In genomic region chr11:27557223-27557622, GRCh38 we compare ENCODE assay signal across 21 cellular contexts.
"Had no signal": no experiment of that assay in that cellular context is flagged by ENCODE, and none has a peak within 500 bp of the region (broad histone marks: within the 10 kb centered on the region; RNA-seq: fewer than 3 reads in every experiment).

No MANE protein-coding gene starts in this region.

- H3K27me3 ChIP-seq: adrenal gland, body of pancreas, stomach, testis had no signal

- H3K4me1 Mint-ChIP-seq: activated naive CD4-positive, alpha-beta T cell treated with anti-CD3 and anti-CD28 coated beads, Interleukin-2, amount 50 U/mL, for 24 hours; immature natural killer cell; memory B cell; naive B cell; neural crest cell; stimulated activated effector memory CD8-positive, alpha-beta T cell treated with anti-CD3 and anti-CD28 coated beads, Interleukin-12 subunit alpha, Interleukin-12 subunit beta, amount 100 ng/mL, for 72 hours had no signal

- ATAC-seq: activated T-cell treated with anti-CD3 and anti-CD28 coated beads, Interleukin-2, amount 50 U/mL, for 72 hours; body of pancreas; left ventricle myocardium superior; psoas muscle; right cardiac atrium; stimulated activated effector memory CD8-positive, alpha-beta T cell treated with anti-CD3 and anti-CD28 coated beads, Interleukin-12 subunit alpha, Interleukin-12 subunit beta, amount 100 ng/mL, for 72 hours had no signal

- DNase-seq: activated CD4-positive, alpha-beta T cell treated with anti-CD3 and anti-CD28 coated beads, Interleukin-2, amount 50 U/mL, for 4 hours; activated effector memory CD4-positive, alpha-beta T cell treated with anti-CD3 and anti-CD28 coated beads, Interleukin-2, amount 50 U/mL, for 16 hours; activated T-cell treated with anti-CD3 and anti-CD28 coated beads, Interleukin-2, amount 50 U/mL, for 72 hours; adrenal gland; body of pancreas; caudate nucleus; immature natural killer cell; left ventricle myocardium superior; naive B cell; psoas muscle; right cardiac atrium; stimulated activated CD4-positive, alpha-beta T cell treated with anti-CD3 and anti-CD28 coated beads, Interleukin-4, amount 100 ng/mL, for 24 hours; stomach; T-helper 2 cell; testis had no signal

- H3K27ac ChIP-seq: adrenal gland, body of pancreas, psoas muscle, skin epidermis, stomach, testis had no signal

- H3K36me3 Mint-ChIP-seq: memory B cell; stimulated activated effector memory CD8-positive, alpha-beta T cell treated with anti-CD3 and anti-CD28 coated beads, Interleukin-12 subunit alpha, Interleukin-12 subunit beta, amount 100 ng/mL, for 72 hours; type B pancreatic cell had no signal

- H3K27ac Mint-ChIP-seq: activated naive CD4-positive, alpha-beta T cell treated with anti-CD3 and anti-CD28 coated beads, Interleukin-2, amount 50 U/mL, for 24 hours; activated T-cell treated with anti-CD3 and anti-CD28 coated beads, Interleukin-2, amount 50 U/mL, for 72 hours; immature natural killer cell; memory B cell; naive B cell; stimulated activated effector memory CD8-positive, alpha-beta T cell treated with anti-CD3 and anti-CD28 coated beads, Interleukin-12 subunit alpha, Interleukin-12 subunit beta, amount 100 ng/mL, for 72 hours; type B pancreatic cell had no signal

- H3K36me3 ChIP-seq: adrenal gland, stomach had no signal

- H3K4me3 Mint-ChIP-seq: activated naive CD4-positive, alpha-beta T cell treated with anti-CD3 and anti-CD28 coated beads, Interleukin-2, amount 50 U/mL, for 24 hours; activated T-cell treated with anti-CD3 and anti-CD28 coated beads, Interleukin-2, amount 50 U/mL, for 72 hours; immature natural killer cell; memory B cell; naive B cell; neural crest cell; stimulated activated effector memory CD8-positive, alpha-beta T cell treated with anti-CD3 and anti-CD28 coated beads, Interleukin-12 subunit alpha, Interleukin-12 subunit beta, amount 100 ng/mL, for 72 hours; type B pancreatic cell had no signal

- H3K27me3 Mint-ChIP-seq: activated naive CD4-positive, alpha-beta T cell treated with anti-CD3 and anti-CD28 coated beads, Interleukin-2, amount 50 U/mL, for 24 hours; naive B cell had no signal

- H3K4me3 ChIP-seq: adrenal gland, body of pancreas, psoas muscle, skin epidermis, stomach, testis had no signal

- H3K9me3 Mint-ChIP-seq: activated naive CD4-positive, alpha-beta T cell treated with anti-CD3 and anti-CD28 coated beads, Interleukin-2, amount 50 U/mL, for 24 hours; activated T-cell treated with anti-CD3 and anti-CD28 coated beads, Interleukin-2, amount 50 U/mL, for 72 hours; immature natural killer cell; naive B cell; neural crest cell; stimulated activated effector memory CD8-positive, alpha-beta T cell treated with anti-CD3 and anti-CD28 coated beads, Interleukin-12 subunit alpha, Interleukin-12 subunit beta, amount 100 ng/mL, for 72 hours had no signal

- H3K4me1 ChIP-seq: adrenal gland, body of pancreas, stomach, testis had no signal

- H3K9me3 ChIP-seq: adrenal gland, body of pancreas, psoas muscle, stomach, testis had no signal
